Comparison of ENCODE assay signal across 8 cellular contexts in genomic region chr10:112374724-112375541, GRCh38. TPM values are rescaled to one million over a fixed set of nuclear protein-coding genes. Genes with fewer than 3 reads are reported as not detected.
DNase-seq lines count a peak whose midpoint lies in the region; ATAC-seq, FAIRE-seq and TF ChIP-seq lines count a peak whose summit lies in the region.

No MANE protein-coding gene starts in this region.

- no peak for TF ChIP-seq EP300 in sigmoid colon (IDR thresholded peaks at IDR 0.05)

- H3K27me3 ChIP-seq in endothelial cell of umbilical vein (ENCODE audit: control insufficient read depth in 2 of 2, insufficient read depth in 2 of 2, low read length in 2 of 2) (no peaks in the 10 kb centered on the region), sigmoid colon (no peaks in the 10 kb centered on the region)

- peak overlapping the region; percentile 97 for H2AFZ ChIP-seq in endothelial cell of umbilical vein (ENCODE audit: low read depth, low read length)

- WGBS in sigmoid colon, 2 donors: 15 to 34% methylated on average over 8 of the region's 8 CpGs

- H3K9ac ChIP-seq in endothelial cell of umbilical vein (replicated peaks; ENCODE audit: extremely low read depth, insufficient read depth, low read length): no peak overlapping the region

- ATAC-seq in HG02870 (IDR thresholded peaks at IDR 0.05; ENCODE audit: unreplicated experiment): peak; percentile 37

- POLR2A ChIA-PET in endothelial cell of umbilical vein (lab: Charles Lee): interaction anchor here (0.7 kb wide), 1 partner anchor 89 kb away, joined by 3 read pairs; no protein-coding TSS in a partner anchor

- TF ChIP-seq POLR2A in Raji (IDR thresholded peaks at IDR 0.05; ENCODE audit: insufficient read depth, low read depth, low read length) (0 out of 2 replicates have a peak, but pooled peaks have one; percentile 20), endothelial cell of umbilical vein (IDR thresholded peaks at IDR 0.05; ENCODE audit: low read depth, low read length) (no peak), sigmoid colon (IDR thresholded peaks at IDR 0.05) (no peak)

- H3K4me2 ChIP-seq in endothelial cell of umbilical vein (ENCODE audit: insufficient read depth, low read length): no peak overlapping the region

- no TSS peak for BruUV-seq in endothelial cell of umbilical vein (replicated peaks; lab: Mats Ljungman, UMichigan)

- H3K27ac ChIP-seq in endothelial cell of umbilical vein (ENCODE audit: insufficient read depth, low read depth, low read length) (no peak overlapping the region), sigmoid colon (peak overlapping the region; percentile 50 to 66 (median 58))

- H3K36me3 ChIP-seq in endothelial cell of umbilical vein (ENCODE audit: control insufficient read depth in 2 of 2, extremely low read depth in 1 of 2, insufficient read depth in 2 of 2, low read length in 2 of 2) (no peaks in the 10 kb centered on the region), sigmoid colon (no peaks in the 10 kb centered on the region)

- intact Hi-C loops in endothelial cell of umbilical vein (cut with micrococcal nuclease): no loop called here
- intact Hi-C loops in sigmoid colon (cut with DNase I): no loop called here

- dilution Hi-C loops in endothelial cell of umbilical vein (cut with MboI; ENCODE audit: extremely low pct_ligation_motif_present, low sequenced_read_pairs): no loop called here

- H3K9me3 ChIP-seq in endothelial cell of umbilical vein (replicated peaks; ENCODE audit: control insufficient read depth, insufficient read depth, low read length) (no peaks in the 10 kb centered on the region), sigmoid colon (no peaks in the 10 kb centered on the region)

- H3K4me1 ChIP-seq in endothelial cell of umbilical vein (ENCODE audit: control insufficient read depth, extremely low read depth, insufficient read depth, low read length): peaks cover 22% of the 10 kb centered on the region
- H3K4me1 ChIP-seq in sigmoid colon: no peaks in the 10 kb centered on the region

- H3K9me1 ChIP-seq in endothelial cell of umbilical vein (replicated peaks; ENCODE audit: control insufficient read depth, extremely low read depth, insufficient read depth, low read length): no peaks in the 10 kb centered on the region

- CTCF ChIA-PET in endothelial cell of umbilical vein (lab: Charles Lee): interaction anchor here (0.6 to 3.9 kb wide), 7 partner anchors 9 to 1041 kb away, joined by 3 to 22 read pairs (median 5); no protein-coding TSS in a partner anchor

- H3K4me3 ChIP-seq in endothelial cell of umbilical vein (replicated peaks in 1 of 3; ENCODE audit: insufficient read depth in 1 of 3, low read depth in 1 of 3, low read length in 3 of 3) (no peak overlapping the region), sigmoid colon (peak overlapping the region in 2 of 4 donors; percentile 34 to 42)

- no peaks in the 10 kb centered on the region for H4K20me1 ChIP-seq in endothelial cell of umbilical vein (replicated peaks; ENCODE audit: control insufficient read depth, extremely low read depth, insufficient read depth, low read length)

- no peak for TF ChIP-seq CTCF in endothelial cell of umbilical vein (IDR thresholded peaks at IDR 0.05; ENCODE audit: extremely low read depth in 1 of 2, insufficient read depth in 1 of 2, low read depth in 1 of 2, low read length in 2 of 2)
- no peak for TF ChIP-seq CTCF in sigmoid colon (IDR thresholded peaks at IDR 0.05)

- peak; percentile 9 to 29 for DNase-seq in activated CD4-positive, alpha-beta T cell treated with anti-CD3 and anti-CD28 coated beads for 4 hours
- DNase-seq in activated CD4-positive, alpha-beta T cell treated with anti-CD3 and anti-CD28 coated beads for 1 hour: no peak
- DNase-seq in endothelial cell of umbilical vein (ENCODE audit: low read depth, low spot score) (no peak), sigmoid colon (no peak), SIG-M5 (lab: John Stamatoyannopoulos, UW) (no peak)
- no peak for DNase-seq in stimulated activated CD8-positive, alpha-beta memory T cell treated with anti-CD3 and anti-CD28 coated beads, Interleukin-4, amount 100 ng/mL, for 48 hours

- FAIRE-seq in endothelial cell of umbilical vein (lab: Jason Lieb, UNC): peak; percentile 28

- no peaks in the 10 kb centered on the region for H3K79me2 ChIP-seq in endothelial cell of umbilical vein (ENCODE audit: control insufficient read depth, insufficient read depth, low read length)

TF ChIP-seq in endothelial cell of umbilical vein, 7 proteins besides CTCF, POLR2A, EP300 and RAD21:
- no peak for TF ChIP-seq GATA2 (IDR thresholded peaks at IDR 0.05; ENCODE audit: insufficient read depth, insufficient read length, low read depth, low read length)
- TF ChIP-seq EZH2 (IDR thresholded peaks at IDR 0.05; ENCODE audit: borderline replicate concordance, low read depth, low read length, severe bottlenecking): no peak
- TF ChIP-seq MAX (IDR thresholded peaks at IDR 0.05; ENCODE audit: insufficient read depth, insufficient read length): no peak
- TF ChIP-seq POLR2AphosphoS5 (IDR thresholded peaks at IDR 0.05; ENCODE audit: insufficient read depth, low read depth, low read length): no peak
- TF ChIP-seq FOS (IDR thresholded peaks at IDR 0.05; ENCODE audit: borderline replicate concordance, insufficient read depth, low read length): no peak
- no peak for TF ChIP-seq JUN (IDR thresholded peaks at IDR 0.05; ENCODE audit: borderline replicate concordance, insufficient read depth, insufficient read length, low read depth)
- no peak for TF ChIP-seq MYC (IDR thresholded peaks at IDR 0.05; ENCODE audit: low read depth, low read length)
TF ChIP-seq in endothelial cell of umbilical vein: peak in this region for 0.

RNA-seq across cellular contexts. Expression of gene ACSL5, which starts 1.0 kb away (rescaled TPM):
- total RNA-seq in endothelial cell of umbilical vein: 0.76 and 2.1 TPM in 2 replicates
- polyA plus RNA-seq in endothelial cell of umbilical vein: 1.4 and 1.5 TPM in 2 replicates
- 1.3 TPM in 2 replicates for polyA plus RNA-seq in endothelial cell of umbilical vein (2011; cell fraction: cytosol; rRNA removed)
- polyA plus RNA-seq in endothelial cell of umbilical vein (2011; cell fraction: nucleus; rRNA removed): 3.4 TPM in 2 replicates
- 1.2 and 1.3 TPM in 2 replicates for polyA plus RNA-seq in endothelial cell of umbilical vein (2012)
- polyA minus RNA-seq in endothelial cell of umbilical vein: 1.7 and 6.0 TPM in 2 replicates
- polyA minus RNA-seq in endothelial cell of umbilical vein (2011; cell fraction: cytosol; rRNA and poly(A)+ RNA removed): 18.0 TPM
- 0.63 and 1.4 TPM in 2 replicates for polyA minus RNA-seq in endothelial cell of umbilical vein (2011; cell fraction: nucleus; rRNA and poly(A)+ RNA removed)
- 1 to 10 TPM; 5.3 to 9.4 (median 7.4) TPM for total RNA-seq in sigmoid colon
- polyA plus RNA-seq in sigmoid colon: 10 to 100 TPM; 15.6 to 96.8 (median 35.4) TPM

Comparison
In these comparisons a context has a peak if more than half of its experiments do, and no peak if none do; other contexts are left out.
1. DNase-seq: peak in activated CD4-positive, alpha-beta T cell treated with anti-CD3 and anti-CD28 coated beads for 4 hours (2 of 2); none in activated CD4-positive, alpha-beta T cell treated with anti-CD3 and anti-CD28 coated beads for 1 hour (single experiment), endothelial cell of umbilical vein (single experiment), sigmoid colon (single experiment), stimulated activated CD8-positive, alpha-beta memory T cell treated with anti-CD3 and anti-CD28 coated beads, Interleukin-4, amount 100 ng/mL, for 48 hours (single experiment) and SIG-M5 (single experiment).